Comparison of ENCODE assay signal across 1 cellular context in the genomic region with DNA sequence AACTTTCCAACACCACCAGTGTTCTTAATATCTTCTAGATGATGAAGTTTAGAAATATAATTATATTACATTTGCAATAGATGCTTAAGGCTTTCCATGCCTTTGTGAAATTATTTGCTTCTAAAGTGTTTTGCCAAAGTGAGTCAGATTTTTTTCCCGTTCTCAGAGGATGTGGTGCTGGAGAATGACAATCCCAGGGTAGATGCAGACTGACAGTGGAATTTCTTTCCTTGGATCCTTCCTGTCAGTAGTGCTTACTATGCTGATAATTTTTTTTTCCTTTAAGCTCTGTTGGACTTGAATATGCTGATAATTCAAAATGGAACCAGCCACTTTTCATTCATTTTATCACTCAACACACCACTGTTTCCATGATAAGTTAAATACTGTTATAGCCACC.
A peak's percentile ranks its signal among the peaks of the same experiment; 100 is the strongest.
TF ChIP-seq lines count a peak whose summit lies in the region.

No MANE protein-coding gene starts in this region.

TF ChIP-seq in HepG2, 621 proteins besides CTCF, POLR2A, EP300 and RAD21:
- TF ChIP-seq, protein P1, sequence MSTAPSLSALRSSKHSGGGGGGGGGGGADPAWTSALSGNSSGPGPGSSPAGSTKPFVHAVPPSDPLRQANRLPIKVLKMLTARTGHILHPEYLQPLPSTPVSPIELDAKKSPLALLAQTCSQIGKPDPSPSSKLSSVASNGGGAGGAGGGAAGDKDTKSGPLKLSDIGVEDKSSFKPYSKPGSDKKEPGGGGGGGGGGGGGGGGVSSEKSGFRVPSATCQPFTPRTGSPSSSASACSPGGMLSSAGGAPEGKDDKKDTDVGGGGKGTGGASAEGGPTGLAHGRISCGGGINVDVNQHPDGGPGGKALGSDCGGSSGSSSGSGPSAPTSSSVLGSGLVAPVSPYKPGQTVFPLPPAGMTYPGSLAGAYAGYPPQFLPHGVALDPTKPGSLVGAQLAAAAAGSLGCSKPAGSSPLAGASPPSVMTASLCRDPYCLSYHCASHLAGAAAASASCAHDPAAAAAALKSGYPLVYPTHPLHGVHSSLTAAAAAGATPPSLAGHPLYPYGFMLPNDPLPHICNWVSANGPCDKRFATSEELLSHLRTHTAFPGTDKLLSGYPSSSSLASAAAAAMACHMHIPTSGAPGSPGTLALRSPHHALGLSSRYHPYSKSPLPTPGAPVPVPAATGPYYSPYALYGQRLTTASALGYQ (CRISPR knock-in tag; IDR thresholded peaks at IDR 0.05), result no peak
- TF ChIP-seq MAFF (IDR thresholded peaks at IDR 0.05; ENCODE audit: low read depth, low read length) (peak; percentile 42), ZNF264 (CRISPR knock-in tag; IDR thresholded peaks at IDR 0.05) (no peak), MAFK (conservative IDR thresholded peaks at IDR 0.05 in 1 of 2, IDR thresholded peaks at IDR 0.05 in 1 of 2; ENCODE audit: low read length in 2 of 2) (peak; percentile 27 to 42; a peak in 2 of 4 replicates)
- TF ChIP-seq, protein P2, sequence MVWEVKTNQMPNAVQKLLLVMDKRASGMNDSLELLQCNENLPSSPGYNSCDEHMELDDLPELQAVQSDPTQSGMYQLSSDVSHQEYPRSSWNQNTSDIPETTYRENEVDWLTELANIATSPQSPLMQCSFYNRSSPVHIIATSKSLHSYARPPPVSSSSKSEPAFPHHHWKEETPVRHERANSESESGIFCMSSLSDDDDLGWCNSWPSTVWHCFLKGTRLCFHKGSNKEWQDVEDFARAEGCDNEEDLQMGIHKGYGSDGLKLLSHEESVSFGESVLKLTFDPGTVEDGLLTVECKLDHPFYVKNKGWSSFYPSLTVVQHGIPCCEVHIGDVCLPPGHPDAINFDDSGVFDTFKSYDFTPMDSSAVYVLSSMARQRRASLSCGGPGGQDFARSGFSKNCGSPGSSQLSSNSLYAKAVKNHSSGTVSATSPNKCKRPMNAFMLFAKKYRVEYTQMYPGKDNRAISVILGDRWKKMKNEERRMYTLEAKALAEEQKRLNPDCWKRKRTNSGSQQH (CRISPR knock-in tag; IDR thresholded peaks at IDR 0.05; ENCODE audit: low read depth), result no peak
